ENCODE assay signal across 10 cellular contexts in the genomic region with DNA sequence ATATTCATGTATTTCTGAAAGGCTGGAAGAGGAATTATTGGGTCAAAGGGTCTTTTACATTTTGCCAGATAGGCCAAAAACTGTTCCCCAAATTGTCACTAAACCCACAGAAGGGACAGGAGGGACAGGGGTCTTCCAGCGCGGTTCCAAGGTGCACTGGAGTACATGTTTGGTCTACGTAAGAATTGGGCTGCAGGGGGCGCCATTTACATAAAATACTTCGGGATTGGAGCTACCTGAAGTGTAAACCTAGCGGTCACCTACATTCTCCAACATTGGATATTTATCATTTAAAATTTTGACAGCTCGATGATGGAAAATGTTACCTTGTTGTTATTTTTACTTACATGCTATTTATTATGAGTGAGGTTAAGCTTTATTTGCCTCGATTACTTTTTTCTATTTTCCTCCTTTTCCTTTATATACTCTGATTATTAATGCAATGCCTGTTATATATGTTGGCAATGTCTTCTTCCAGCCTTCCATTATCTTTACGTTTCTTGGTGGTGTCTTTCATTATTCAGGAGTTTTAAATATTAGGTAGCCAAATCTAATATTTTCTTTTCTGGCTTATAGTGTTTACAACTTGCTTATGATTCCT. TPM values are rescaled to one million over a fixed set of nuclear protein-coding genes. Genes with fewer than 3 reads are reported as not detected.
A peak's percentile ranks its signal among the peaks of the same experiment; 100 is the strongest.
DNase-seq lines count a peak whose midpoint lies in the region; ATAC-seq and TF ChIP-seq lines count a peak whose summit lies in the region.
"Had no signal": no experiment of that assay in that cellular context is flagged by ENCODE, and none has a peak within 500 bp of the region (broad histone marks: within the 10 kb centered on the region; RNA-seq: fewer than 3 reads in every experiment).

No MANE protein-coding gene starts in this region.

- no peaks in the 10 kb centered on the region for H3K36me3 ChIP-seq in GM23338 (ENCODE audit: insufficient read depth)
- H3K36me3 ChIP-seq in SJSA1 = no peaks in the 10 kb centered on the region

- peak; percentile 57 to 66 for TF ChIP-seq CTCF in GM23338 (conservative IDR thresholded peaks at IDR 0.05; ENCODE audit: low read depth in 2 of 2)

- H3K9me3 Mint-ChIP-seq in GM23338 = no peaks in the 10 kb centered on the region
- H3K9me3 Mint-ChIP-seq: dendritic cell treated with granulocyte-macrophage colony-stimulating factor and Interleukin-4, amounts not matched to agents 40 ng/mL and 50 ng/mL, for 4 days had no signal

- H3K27me3 ChIP-seq in GM23338 (ENCODE audit: insufficient read depth) = peaks cover 14% of the 10 kb centered on the region
- no peaks in the 10 kb centered on the region; the same call in 1 of the 2 replicates for H3K27me3 ChIP-seq in SJSA1 (replicated peaks)

- H3K4me1 ChIP-seq in GM23338 (ENCODE audit: insufficient read depth) (peaks cover 3% of the 10 kb centered on the region; the same call in 1 of the 2 replicates), SJSA1 (replicated peaks) (peaks cover 18% of the 10 kb centered on the region)

- peak; percentile 54 for ATAC-seq in GM23338

- H3K4me3 ChIP-seq in GM23338 (no peak overlapping the region), SJSA1 (no peak overlapping the region)

- H3K9me3 ChIP-seq in SJSA1 (replicated peaks) = no peaks in the 10 kb centered on the region

- H3K9me2 ChIP-seq in GM23338 (ENCODE audit: insufficient read depth) = no peaks in the 10 kb centered on the region

- no peaks in the 10 kb centered on the region; the same call in 2 of the 3 replicates for H3K36me3 Mint-ChIP-seq in GM23338 (ENCODE audit: low read depth)

- peak; percentile 58 for DNase-seq in ELF-1 (ENCODE audit: low read depth, low spot score)
- DNase-seq in GM23338 (ENCODE audit: low spot score) = peak; percentile 80
- peak; percentile 42 to 64 for DNase-seq in SJSA1 (ENCODE audit: low read depth in 1 of 2, low spot score in 2 of 2)
- peak; percentile 79 for DNase-seq in islet precursor cell
- no peak for DNase-seq in cerebellar cortex (ENCODE audit: low spot score)
- DNase-seq in activated CD4-positive, CD25-positive, alpha-beta regulatory T cell treated with anti-CD3 and anti-CD28 coated beads, Interleukin-2, amount 50 U/mL, for 72 hours = no peak
- DNase-seq in NCI-H2171 (lab: John Stamatoyannopoulos, UW) = no peak
- no peak for DNase-seq in glomerular visceral epithelial cell (ENCODE audit: extremely low spot score)

- H3K79me2 ChIP-seq in GM23338 (replicated peaks; ENCODE audit: insufficient read depth) = no peaks in the 10 kb centered on the region

- no peak overlapping the region for H3K4me3 Mint-ChIP-seq in GM23338
- H3K4me3 Mint-ChIP-seq: dendritic cell treated with granulocyte-macrophage colony-stimulating factor and Interleukin-4, amounts not matched to agents 40 ng/mL and 50 ng/mL, for 4 days had no signal

- H2AFZ ChIP-seq in GM23338 = no peak overlapping the region

- H3K27ac Mint-ChIP-seq in GM23338 = no peak overlapping the region
- H3K27ac Mint-ChIP-seq: dendritic cell treated with granulocyte-macrophage colony-stimulating factor and Interleukin-4, amounts not matched to agents 40 ng/mL and 50 ng/mL, for 4 days had no signal

- H3F3A ChIP-seq in GM23338 (replicated peaks; ENCODE audit: low read depth) = no peaks in the 10 kb centered on the region

- peaks cover 17% of the 10 kb centered on the region for H3K4me1 Mint-ChIP-seq in GM23338

- H3K4me2 ChIP-seq in GM23338 = no peak overlapping the region

- no peak overlapping the region for H3K27ac ChIP-seq in GM23338 (ENCODE audit: low read depth)
- H3K27ac ChIP-seq in SJSA1 = no peak overlapping the region

- peaks cover 17% of the 10 kb centered on the region for H3K27me3 Mint-ChIP-seq in GM23338 (ENCODE audit: insufficient read depth, low read depth, poor library complexity)

- no peaks in the 10 kb centered on the region for H4K20me1 ChIP-seq in GM23338 (replicated peaks; ENCODE audit: insufficient read depth)

TF ChIP-seq in GM23338, 12 proteins besides CTCF, POLR2A, EP300 and RAD21 (continues in another document):
- no peak for TF ChIP-seq JUNB (IDR thresholded peaks at IDR 0.05; ENCODE audit: unreplicated experiment)
- TF ChIP-seq, protein P1, sequence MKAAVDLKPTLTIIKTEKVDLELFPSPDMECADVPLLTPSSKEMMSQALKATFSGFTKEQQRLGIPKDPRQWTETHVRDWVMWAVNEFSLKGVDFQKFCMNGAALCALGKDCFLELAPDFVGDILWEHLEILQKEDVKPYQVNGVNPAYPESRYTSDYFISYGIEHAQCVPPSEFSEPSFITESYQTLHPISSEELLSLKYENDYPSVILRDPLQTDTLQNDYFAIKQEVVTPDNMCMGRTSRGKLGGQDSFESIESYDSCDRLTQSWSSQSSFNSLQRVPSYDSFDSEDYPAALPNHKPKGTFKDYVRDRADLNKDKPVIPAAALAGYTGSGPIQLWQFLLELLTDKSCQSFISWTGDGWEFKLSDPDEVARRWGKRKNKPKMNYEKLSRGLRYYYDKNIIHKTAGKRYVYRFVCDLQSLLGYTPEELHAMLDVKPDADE (IDR thresholded peaks at IDR 0.05) = no peak
- TF ChIP-seq ZNF331 (CRISPR knock-in tag; IDR thresholded peaks at IDR 0.05; ENCODE audit: low read depth) = no peak
- no peak for TF ChIP-seq STAT1 (IDR thresholded peaks at IDR 0.05; ENCODE audit: unreplicated experiment)
- no peak for TF ChIP-seq ZNF114 (CRISPR knock-in tag; IDR thresholded peaks at IDR 0.05)
- TF ChIP-seq EZH2 (IDR thresholded peaks at IDR 0.05; ENCODE audit: low read depth, unreplicated experiment) = no peak
- TF ChIP-seq, protein P2, sequence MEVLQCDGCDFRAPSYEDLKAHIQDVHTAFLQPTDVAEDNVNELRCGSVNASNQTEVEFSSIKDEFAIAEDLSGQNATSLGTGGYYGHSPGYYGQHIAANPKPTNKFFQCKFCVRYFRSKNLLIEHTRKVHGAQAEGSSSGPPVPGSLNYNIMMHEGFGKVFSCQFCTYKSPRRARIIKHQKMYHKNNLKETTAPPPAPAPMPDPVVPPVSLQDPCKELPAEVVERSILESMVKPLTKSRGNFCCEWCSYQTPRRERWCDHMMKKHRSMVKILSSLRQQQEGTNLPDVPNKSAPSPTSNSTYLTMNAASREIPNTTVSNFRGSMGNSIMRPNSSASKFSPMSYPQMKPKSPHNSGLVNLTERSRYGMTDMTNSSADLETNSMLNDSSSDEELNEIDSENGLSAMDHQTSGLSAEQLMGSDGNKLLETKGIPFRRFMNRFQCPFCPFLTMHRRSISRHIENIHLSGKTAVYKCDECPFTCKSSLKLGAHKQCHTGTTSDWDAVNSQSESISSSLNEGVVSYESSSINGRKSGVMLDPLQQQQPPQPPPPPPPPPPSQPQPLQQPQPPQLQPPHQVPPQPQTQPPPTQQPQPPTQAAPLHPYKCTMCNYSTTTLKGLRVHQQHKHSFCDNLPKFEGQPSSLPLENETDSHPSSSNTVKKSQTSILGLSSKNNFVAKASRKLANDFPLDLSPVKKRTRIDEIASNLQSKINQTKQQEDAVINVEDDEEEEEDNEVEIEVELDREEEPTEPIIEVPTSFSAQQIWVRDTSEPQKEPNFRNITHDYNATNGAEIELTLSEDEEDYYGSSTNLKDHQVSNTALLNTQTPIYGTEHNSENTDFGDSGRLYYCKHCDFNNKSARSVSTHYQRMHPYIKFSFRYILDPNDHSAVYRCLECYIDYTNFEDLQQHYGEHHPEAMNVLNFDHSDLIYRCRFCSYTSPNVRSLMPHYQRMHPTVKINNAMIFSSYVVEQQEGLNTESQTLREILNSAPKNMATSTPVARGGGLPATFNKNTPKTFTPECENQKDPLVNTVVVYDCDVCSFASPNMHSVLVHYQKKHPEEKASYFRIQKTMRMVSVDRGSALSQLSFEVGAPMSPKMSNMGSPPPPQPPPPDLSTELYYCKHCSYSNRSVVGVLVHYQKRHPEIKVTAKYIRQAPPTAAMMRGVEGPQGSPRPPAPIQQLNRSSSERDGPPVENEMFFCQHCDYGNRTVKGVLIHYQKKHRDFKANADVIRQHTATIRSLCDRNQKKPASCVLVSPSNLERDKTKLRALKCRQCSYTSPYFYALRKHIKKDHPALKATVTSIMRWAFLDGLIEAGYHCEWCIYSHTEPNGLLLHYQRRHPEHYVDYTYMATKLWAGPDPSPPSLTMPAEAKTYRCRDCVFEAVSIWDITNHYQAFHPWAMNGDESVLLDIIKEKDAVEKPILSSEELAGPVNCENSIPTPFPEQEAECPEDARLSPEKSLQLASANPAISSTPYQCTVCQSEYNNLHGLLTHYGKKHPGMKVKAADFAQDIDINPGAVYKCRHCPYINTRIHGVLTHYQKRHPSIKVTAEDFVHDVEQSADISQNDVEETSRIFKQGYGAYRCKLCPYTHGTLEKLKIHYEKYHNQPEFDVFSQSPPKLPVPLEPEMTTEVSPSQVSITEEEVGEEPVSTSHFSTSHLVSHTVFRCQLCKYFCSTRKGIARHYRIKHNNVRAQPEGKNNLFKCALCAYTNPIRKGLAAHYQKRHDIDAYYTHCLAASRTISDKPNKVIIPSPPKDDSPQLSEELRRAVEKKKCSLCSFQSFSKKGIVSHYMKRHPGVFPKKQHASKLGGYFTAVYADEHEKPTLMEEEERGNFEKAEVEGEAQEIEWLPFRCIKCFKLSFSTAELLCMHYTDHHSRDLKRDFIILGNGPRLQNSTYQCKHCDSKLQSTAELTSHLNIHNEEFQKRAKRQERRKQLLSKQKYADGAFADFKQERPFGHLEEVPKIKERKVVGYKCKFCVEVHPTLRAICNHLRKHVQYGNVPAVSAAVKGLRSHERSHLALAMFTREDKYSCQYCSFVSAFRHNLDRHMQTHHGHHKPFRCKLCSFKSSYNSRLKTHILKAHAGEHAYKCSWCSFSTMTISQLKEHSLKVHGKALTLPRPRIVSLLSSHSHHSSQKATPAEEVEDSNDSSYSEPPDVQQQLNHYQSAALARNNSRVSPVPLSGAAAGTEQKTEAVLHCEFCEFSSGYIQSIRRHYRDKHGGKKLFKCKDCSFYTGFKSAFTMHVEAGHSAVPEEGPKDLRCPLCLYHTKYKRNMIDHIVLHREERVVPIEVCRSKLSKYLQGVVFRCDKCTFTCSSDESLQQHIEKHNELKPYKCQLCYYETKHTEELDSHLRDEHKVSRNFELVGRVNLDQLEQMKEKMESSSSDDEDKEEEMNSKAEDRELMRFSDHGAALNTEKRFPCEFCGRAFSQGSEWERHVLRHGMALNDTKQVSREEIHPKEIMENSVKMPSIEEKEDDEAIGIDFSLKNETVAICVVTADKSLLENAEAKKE (CRISPR knock-in tag; IDR thresholded peaks at IDR 0.05) = no peak
- no peak for TF ChIP-seq CREB1 (CRISPR knock-in tag; IDR thresholded peaks at IDR 0.05; ENCODE audit: low read depth)
- no peak for TF ChIP-seq NANOG (IDR thresholded peaks at IDR 0.05; ENCODE audit: borderline replicate concordance)

RNA-seq across cellular contexts. Expression of a gene that starts 43.0 kb away (rescaled TPM):
- total RNA-seq in GM23338 (2014; rRNA removed; shearing (Covaris generic)) = not detected in 2 replicates
- 0.07 TPM in 1 of 2 replicates, not detected in the other for polyA plus RNA-seq in GM23338 (2016; fragmentation: Nextera tagmentation; extraction: Ambion mirVana)
- not detected in 2 replicates for total RNA-seq in SJSA1 (2014; rRNA removed; shearing (Covaris generic))
- total RNA-seq: renal cortical epithelial cell had no signal

Comparison
In these comparisons a context has a peak if more than half of its experiments do, and no peak if none do; other contexts are left out.
1. DNase-seq: peak in ELF-1 (single experiment), GM23338 (single experiment), SJSA1 (2 of 2) and islet precursor cell (single experiment); none in cerebellar cortex (single experiment), activated CD4-positive, CD25-positive, alpha-beta regulatory T cell treated with anti-CD3 and anti-CD28 coated beads, Interleukin-2, amount 50 U/mL, for 72 hours (single experiment), NCI-H2171 (single experiment) and glomerular visceral epithelial cell (single experiment).